1 cellular context compared by ENCODE assay signal in the genomic region with DNA sequence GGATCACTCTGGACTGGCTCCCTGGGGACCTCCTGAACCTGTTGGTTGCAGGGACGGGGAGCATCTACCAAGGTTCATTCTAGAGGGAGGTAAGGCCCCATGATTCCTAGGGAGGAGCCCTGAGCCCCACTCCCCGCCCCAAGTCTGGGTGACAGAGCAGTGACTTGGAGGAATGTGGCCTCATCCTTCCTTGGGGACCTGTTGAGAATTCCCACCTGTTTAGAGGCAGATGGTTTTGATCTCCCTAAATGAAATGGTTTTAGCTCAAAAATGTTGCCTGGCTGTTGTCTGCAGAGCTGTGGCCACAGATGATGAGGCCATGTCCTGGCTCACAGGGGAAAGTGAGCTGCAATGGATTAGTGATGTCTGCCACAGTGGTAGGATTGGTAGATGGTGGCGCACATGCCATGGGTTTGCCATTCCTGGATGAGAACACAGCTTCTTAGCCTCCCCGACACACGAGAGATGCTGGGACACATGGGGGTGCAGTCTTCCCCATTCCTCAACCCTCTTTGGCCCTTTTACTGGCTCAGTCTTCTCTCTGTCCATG.
TF ChIP-seq lines count a peak whose summit lies in the region.

No MANE protein-coding gene starts in this region.

TF ChIP-seq in H1, 55 proteins besides CTCF, POLR2A, EP300 and RAD21:
- no peak for TF ChIP-seq HDAC2 (IDR thresholded peaks at IDR 0.05; ENCODE audit: borderline replicate concordance in 1 of 2, low read depth in 2 of 2, low read length in 2 of 2)
- TF ChIP-seq, protein P1, sequence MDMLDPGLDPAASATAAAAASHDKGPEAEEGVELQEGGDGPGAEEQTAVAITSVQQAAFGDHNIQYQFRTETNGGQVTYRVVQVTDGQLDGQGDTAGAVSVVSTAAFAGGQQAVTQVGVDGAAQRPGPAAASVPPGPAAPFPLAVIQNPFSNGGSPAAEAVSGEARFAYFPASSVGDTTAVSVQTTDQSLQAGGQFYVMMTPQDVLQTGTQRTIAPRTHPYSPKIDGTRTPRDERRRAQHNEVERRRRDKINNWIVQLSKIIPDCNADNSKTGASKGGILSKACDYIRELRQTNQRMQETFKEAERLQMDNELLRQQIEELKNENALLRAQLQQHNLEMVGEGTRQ (IDR thresholded peaks at IDR 0.05; ENCODE audit: low read length) = no peak
- no peak for TF ChIP-seq KDM1A (IDR thresholded peaks at IDR 0.05; ENCODE audit: borderline replicate concordance, low read length)
- TF ChIP-seq BCL11A (IDR thresholded peaks at IDR 0.05; ENCODE audit: low read depth in 2 of 2, low read length in 2 of 2) = no peak
- TF ChIP-seq YY1 (IDR thresholded peaks at IDR 0.05; ENCODE audit: low read depth, low read length) = no peak
- no peak for TF ChIP-seq MAFK (IDR thresholded peaks at IDR 0.05; ENCODE audit: low read depth, low read length)
- no peak for TF ChIP-seq TEAD4 (IDR thresholded peaks at IDR 0.05; ENCODE audit: low read depth, low read length)
- no peak for TF ChIP-seq CBX8 (IDR thresholded peaks at IDR 0.05; ENCODE audit: borderline replicate concordance, low read depth, low read length)
- no peak for TF ChIP-seq FOSL1 (IDR thresholded peaks at IDR 0.05; ENCODE audit: insufficient read depth, low read depth, low read length)
- no peak for TF ChIP-seq ASH2L (IDR thresholded peaks at IDR 0.05; ENCODE audit: low read length)
- no peak for TF ChIP-seq NANOG (IDR thresholded peaks at IDR 0.05; ENCODE audit: insufficient read depth, low read depth, low read length, poor library complexity, severe bottlenecking)
- no peak for TF ChIP-seq CEBPB (IDR thresholded peaks at IDR 0.05; ENCODE audit: low read depth, low read length)
- TF ChIP-seq SAP30 (IDR thresholded peaks at IDR 0.05; ENCODE audit: insufficient read depth, insufficient replicate concordance, low read length) = no peak
- no peak for TF ChIP-seq JUND (IDR thresholded peaks at IDR 0.05; ENCODE audit: low read length)
- TF ChIP-seq POU5F1 (IDR thresholded peaks at IDR 0.05; ENCODE audit: low read depth, low read length) = no peak
